8 cellular contexts compared by ENCODE assay signal in the genomic region with DNA sequence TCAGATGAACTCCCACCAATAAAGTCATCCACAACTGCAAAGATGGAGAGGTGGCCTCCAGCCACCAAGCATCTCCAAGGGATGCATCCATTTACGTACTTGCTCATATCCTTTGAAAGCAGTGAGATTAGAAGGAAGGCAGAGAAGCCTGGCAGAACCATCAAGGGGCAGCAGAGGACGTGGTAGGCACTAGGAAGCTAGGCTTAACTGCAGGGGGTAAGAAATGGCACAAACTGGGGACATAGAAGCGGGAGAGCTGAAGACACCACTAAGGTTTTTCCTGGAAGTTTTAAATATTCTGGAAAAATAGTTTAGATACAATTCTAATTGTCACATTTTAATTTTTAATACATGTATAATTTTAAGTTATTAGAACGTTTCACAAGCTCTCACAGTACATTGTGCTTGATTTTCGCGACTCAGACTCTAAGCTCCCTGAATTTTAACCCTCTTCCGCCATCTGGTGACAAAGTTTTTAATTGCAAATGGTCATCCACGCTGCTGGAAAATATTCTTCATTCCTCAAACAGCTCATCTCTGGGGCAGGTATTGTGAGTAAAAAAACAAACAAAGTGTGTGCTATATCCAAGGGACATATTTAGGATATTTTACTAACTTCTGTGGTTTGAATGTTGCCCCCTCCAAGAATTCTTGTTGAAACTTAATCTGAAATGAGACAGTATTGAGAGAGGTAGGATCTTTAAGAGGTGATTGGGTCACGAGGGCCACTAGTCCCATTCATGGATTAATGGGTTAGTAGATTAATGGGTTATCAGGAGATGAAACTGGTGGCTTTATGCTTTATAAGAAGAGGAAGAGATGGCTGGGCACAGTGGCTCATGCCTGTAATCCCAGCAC. TPM values are rescaled to one million over a fixed set of nuclear protein-coding genes. Genes with fewer than 3 reads are reported as not detected.
DNase-seq lines count a peak whose midpoint lies in the region; ATAC-seq and TF ChIP-seq lines count a peak whose summit lies in the region.

No MANE protein-coding gene starts in this region.

- ATAC-seq in T-helper 17 cell (peak; percentile 62), HG03469 (IDR thresholded peaks at IDR 0.05; ENCODE audit: unreplicated experiment) (no peak)

- peak; percentile 66 for DNase-seq in AG08395 (ENCODE audit: low spot score)
- DNase-seq in NCI-H1694 (lab: John Stamatoyannopoulos, UW) = peak; percentile 64
- peak in 1 of 3 donors; percentile 49 for DNase-seq in T-helper 17 cell
- DNase-seq in central memory CD4-positive, alpha-beta T cell = peak; percentile 61
- DNase-seq in kidney glomerular epithelial cell (lab: John Stamatoyannopoulos, UW) = peak; percentile 65
- peak; percentile 36 for DNase-seq in stimulated activated CD8-positive, alpha-beta memory T cell treated with anti-CD3 and anti-CD28 coated beads, Interleukin-12 subunit alpha, Interleukin-12 subunit beta, amount 100 ng/mL, for 1 hour (ENCODE audit: low read depth)

- peak; percentile 31; the same call in 1 of the 2 replicates for TF ChIP-seq CTCF in GM12875 (IDR thresholded peaks at IDR 0.05; ENCODE audit: borderline replicate concordance, insufficient read depth, low read depth, low read length)

- H3K4me1 Mint-ChIP-seq in T-helper 17 cell = peaks cover 23% of the 10 kb centered on the region

- no peak overlapping the region for H3K4me3 Mint-ChIP-seq in T-helper 17 cell

- no peak overlapping the region for H3K4me3 ChIP-seq in GM12875 (ENCODE audit: low read depth, low read length)

- H3K27me3 Mint-ChIP-seq in T-helper 17 cell = no peaks in the 10 kb centered on the region

- H3K27ac Mint-ChIP-seq in T-helper 17 cell = no peak overlapping the region

- no peaks in the 10 kb centered on the region for H3K36me3 Mint-ChIP-seq in T-helper 17 cell (ENCODE audit: low read depth)

- H3K9me3 ChIP-seq in T-helper 17 cell (ENCODE audit: control insufficient read depth, low read length, poor library complexity, severe bottlenecking) = no peaks in the 10 kb centered on the region

RNA-seq across cellular contexts. Expression of a gene that starts 1.6 kb away (rescaled TPM):
- total RNA-seq in T-helper 17 cell = 10 to 100 TPM; 13.1 to 15.8 TPM

RNA-seq across cellular contexts. Expression of a gene that starts 24.4 kb away (rescaled TPM):
- 100 to 1,000 TPM; 171 to 200 TPM for total RNA-seq in T-helper 17 cell

RNA-seq across cellular contexts. Expression of a gene that starts 30.5 kb away (rescaled TPM):
- 10 to 100 TPM; 14.9 to 15.8 TPM for total RNA-seq in T-helper 17 cell
